ENCODE assay signal across 14 cellular contexts in genomic region chr15:82914396-82914795, GRCh38. TPM values are rescaled to one million over a fixed set of nuclear protein-coding genes. Genes with fewer than 3 reads are reported as not detected.
DNase-seq lines count a peak whose midpoint lies in the region; ATAC-seq and TF ChIP-seq lines count a peak whose summit lies in the region.
"Had no signal": no experiment of that assay in that cellular context is flagged by ENCODE, and none has a peak within 500 bp of the region (broad histone marks: within the 10 kb centered on the region; RNA-seq: fewer than 3 reads in every experiment).

No MANE protein-coding gene starts in this region.

- H3K27me3 ChIP-seq in body of pancreas (no peaks in the 10 kb centered on the region), liver (ENCODE audit: control insufficient read depth in 4 of 4, insufficient read depth in 4 of 4, low read length in 3 of 4) (no peaks in the 10 kb centered on the region), osteoblast (ENCODE audit: insufficient read depth, low read length) (no peaks in the 10 kb centered on the region)
- H3K27me3 ChIP-seq: BLaER1 treated with 17β-estradiol and CSF1 and Interleukin-3, amounts not matched to agents 10 nM and 100 nM had no signal

- peak; percentile 13 to 32 for TF ChIP-seq RAD21 in liver (IDR thresholded peaks at IDR 0.05)

- H2AFZ ChIP-seq in osteoblast (ENCODE audit: low read length), result peak overlapping the region; percentile 51

- no peak overlapping the region for H3K9ac ChIP-seq in liver (ENCODE audit: low read depth in 1 of 2, low read length in 2 of 2)
- H3K9ac ChIP-seq: BLaER1 treated with 17β-estradiol and CSF1 and Interleukin-3, amounts not matched to agents 10 nM and 100 nM had no signal

- TF ChIP-seq CTCF in body of pancreas (IDR thresholded peaks at IDR 0.05) (no peak), liver (IDR thresholded peaks at IDR 0.05; ENCODE audit: low read depth, low read length, missing input control) (no peak), osteoblast (IDR thresholded peaks at IDR 0.05; ENCODE audit: extremely low read depth, low read depth, low read length) (no peak)

- H4K20me1 ChIP-seq in osteoblast (ENCODE audit: insufficient read depth, low read length), result no peaks in the 10 kb centered on the region

- TF ChIP-seq POLR2A in body of pancreas (IDR thresholded peaks at IDR 0.05), result no peak

- H3K27ac ChIP-seq in body of pancreas (peak overlapping the region in 3 of 4 donors; percentile 63 to 100 (median 93)), liver (ENCODE audit: low read depth in 1 of 2, low read length in 2 of 2) (peak overlapping the region; percentile 80 to 95), osteoblast (ENCODE audit: low read depth, low read length) (no peak overlapping the region)
- H3K27ac ChIP-seq: BLaER1 treated with 17β-estradiol and CSF1 and Interleukin-3, amounts not matched to agents 10 nM and 100 nM had no signal

- DNase-seq in body of pancreas (no peak), osteoblast (ENCODE audit: insufficient read length, low spot score, missing footprints) (no peak), HuH-7 (ENCODE audit: low spot score) (no peak)
- DNase-seq: Caco-2; CD4-positive, CD25-positive, alpha-beta regulatory T cell; CD8-positive, alpha-beta memory T cell; GDM1; HCEC 1CT; IMR-90 had no signal

- H3K36me3 ChIP-seq in body of pancreas (replicated peaks in 1 of 2; ENCODE audit: insufficient read depth in 1 of 2, low read depth in 2 of 2), result no peaks in the 10 kb centered on the region
- H3K36me3 ChIP-seq in liver (ENCODE audit: control insufficient read depth in 4 of 4, insufficient read depth in 3 of 4, low read depth in 1 of 4, low read length in 3 of 4), result no peaks in the 10 kb centered on the region
- H3K36me3 ChIP-seq in osteoblast (ENCODE audit: insufficient read depth, low read length), result no peaks in the 10 kb centered on the region
- H3K36me3 ChIP-seq: BLaER1 treated with 17β-estradiol and CSF1 and Interleukin-3, amounts not matched to agents 10 nM and 100 nM had no signal

- H3K4me1 ChIP-seq in body of pancreas, result peaks cover 86% of the 10 kb centered on the region
- peaks cover 0 to 35% (median 16%) of the 10 kb centered on the region in 4 donors for H3K4me1 ChIP-seq in liver (ENCODE audit: control insufficient read depth in 4 of 4, insufficient read depth in 4 of 4, low read length in 3 of 4)
- no peaks in the 10 kb centered on the region for H3K4me1 ChIP-seq in osteoblast (ENCODE audit: insufficient read depth, low read length)
- H3K4me1 ChIP-seq: BLaER1 treated with 17β-estradiol and CSF1 and Interleukin-3, amounts not matched to agents 10 nM and 100 nM; Caco-2 had no signal

- intact Hi-C loops in body of pancreas (cut with DNase I), result no loop called here

- H3K9me3 ChIP-seq in body of pancreas (no peaks in the 10 kb centered on the region), liver (ENCODE audit: control insufficient read depth in 4 of 4, low read length in 3 of 4) (peaks cover 0 to under 1% (median under 1%) of the 10 kb centered on the region in 4 donors), osteoblast (ENCODE audit: low read depth, low read length) (no peaks in the 10 kb centered on the region)
- H3K9me3 ChIP-seq: Caco-2 had no signal

- ATAC-seq in body of pancreas (no peak), GM19452 (IDR thresholded peaks at IDR 0.05; ENCODE audit: unreplicated experiment) (no peak), GM21717 (IDR thresholded peaks at IDR 0.05; ENCODE audit: unreplicated experiment) (no peak)
- ATAC-seq: K562 had no signal

- H3K79me2 ChIP-seq in osteoblast (ENCODE audit: insufficient read depth, low read length), result no peaks in the 10 kb centered on the region

- 72 to 74% methylated on average over 2 of the region's 2 CpGs for WGBS in body of pancreas, 2 donors
- WGBS in liver, result 34% methylated on average over 2 of the region's 2 CpGs

- no peak overlapping the region for H3K4me2 ChIP-seq in osteoblast (ENCODE audit: insufficient read depth, low read length)
- H3K4me2 ChIP-seq: BLaER1 treated with 17β-estradiol and CSF1 and Interleukin-3, amounts not matched to agents 10 nM and 100 nM had no signal

- H3K4me3 ChIP-seq in body of pancreas (no peak overlapping the region), liver (ENCODE audit: low read depth in 1 of 3, low read length in 3 of 3) (no peak overlapping the region), osteoblast (ENCODE audit: insufficient read depth, low read length) (no peak overlapping the region)
- H3K4me3 ChIP-seq: BLaER1 treated with 17β-estradiol and CSF1 and Interleukin-3, amounts not matched to agents 10 nM and 100 nM; K562 had no signal

TF ChIP-seq in liver, 16 proteins besides CTCF, POLR2A, EP300 and RAD21:
- peak; percentile 9 for TF ChIP-seq SP1 (IDR thresholded peaks at IDR 0.05)
- TF ChIP-seq NR2F2 (IDR thresholded peaks at IDR 0.05), result no peak
- peak; percentile 49 for TF ChIP-seq ZBTB33 (IDR thresholded peaks at IDR 0.05)
- peak; percentile 69 for TF ChIP-seq ATF3 (IDR thresholded peaks at IDR 0.05)
- TF ChIP-seq GABPA (IDR thresholded peaks at IDR 0.05 in 1 of 2, conservative IDR thresholded peaks at IDR 0.05 in 1 of 2), result no peak
- peak in 1 of 2 donors; percentile 53 for TF ChIP-seq RXRA (IDR thresholded peaks at IDR 0.05)
- TF ChIP-seq FOXA2 (IDR thresholded peaks at IDR 0.05), result no peak
- no peak for TF ChIP-seq REST (IDR thresholded peaks at IDR 0.05)
- TF ChIP-seq TAF1 (conservative IDR thresholded peaks at IDR 0.05), result no peak
- TF ChIP-seq MAX (IDR thresholded peaks at IDR 0.05), result peak; percentile 16
- TF ChIP-seq HNF4A (conservative IDR thresholded peaks at IDR 0.05), result peak; percentile 72 to 79
- TF ChIP-seq HNF4G (IDR thresholded peaks at IDR 0.05), result peak; percentile 27
- TF ChIP-seq FOXA1 (IDR thresholded peaks at IDR 0.05), result no peak
- no peak for TF ChIP-seq EGR1 (IDR thresholded peaks at IDR 0.05; ENCODE audit: low read depth in 2 of 2)
- TF ChIP-seq YY1 (IDR thresholded peaks at IDR 0.05), result peak; percentile 93
- no peak for TF ChIP-seq JUND (IDR thresholded peaks at IDR 0.05)

RNA-seq across cellular contexts. Expression of gene HOMER2, which starts 38.1 kb away (rescaled TPM):
- total RNA-seq in body of pancreas (100 to 1,000 TPM; 331 to 469 TPM), liver (10 to 100 TPM in 1 of 2 donors, 1 to 10 TPM in 1; 4.3 to 62.0 TPM), osteoblast (7.7 and 11.6 TPM in 2 replicates)
- 10 to 100 TPM; 22.1 to 25.0 TPM for polyA plus RNA-seq in liver

Comparison
In these comparisons a context has a peak if more than half of its experiments do, and no peak if none do; other contexts are left out.
1. RNA of gene HOMER2, which starts 38.1 kb away (total RNA-seq): 331 to 469 TPM in body of pancreas; 4.3 to 62.0 TPM in liver and 7.7 to 11.6 TPM in osteoblast; every median in the first group is over 4 times any median in the second.